ENCODE assay signal across 11 cellular contexts in genomic region chr5:130627145-130627544, GRCh38.
"Had no signal": no experiment of that assay in that cellular context is flagged by ENCODE, and none has a peak within 500 bp of the region (broad histone marks: within the 10 kb centered on the region; RNA-seq: fewer than 3 reads in every experiment).

No MANE protein-coding gene starts in this region.

- H3K27ac Mint-ChIP-seq: GM23338, H9, HFFc6 had no signal

- H3K9ac ChIP-seq: GM23248 had no signal

- H3K4me1 Mint-ChIP-seq: GM23338, H9 had no signal

- FAIRE-seq: H1, H54 had no signal

- H3K9me3 ChIP-seq: HAP-1 had no signal

- DNase-seq: GM23248, GOT3, H7, H9, HCEC 1CT, HFFc6 had no signal

- H3K4me3 ChIP-seq: GM23248, GM23338, HAP-1 had no signal

- H3K27ac ChIP-seq: GM23248 had no signal

- H3K4me2 ChIP-seq: GM23338 had no signal

- H2AFZ ChIP-seq: GM23248, GM23338 had no signal

- H3K36me3 ChIP-seq: HAP-1 had no signal

- H3K4me3 Mint-ChIP-seq: GM23338, H9, HFFc6 had no signal

- ATAC-seq: GM23338, HCT116 had no signal

- H3K4me1 ChIP-seq: HAP-1 had no signal
